In genomic region chr16:78878570-78878969, GRCh38 we compare ENCODE assay signal across 35 cellular contexts.
DNase-seq lines count a peak whose midpoint lies in the region; FAIRE-seq and TF ChIP-seq lines count a peak whose summit lies in the region.
"Had no signal": no experiment of that assay in that cellular context is flagged by ENCODE, and none has a peak within 500 bp of the region (broad histone marks: within the 10 kb centered on the region; RNA-seq: fewer than 3 reads in every experiment).

No MANE protein-coding gene starts in this region.

- H3K23me2 ChIP-seq in H9 (ENCODE audit: insufficient read length, low read depth, low read length, poor library complexity, severe bottlenecking): no peaks in the 10 kb centered on the region

- no peak overlapping the region for H3K4me3 Mint-ChIP-seq in H9
- no peak overlapping the region for H3K4me3 Mint-ChIP-seq in nephron progenitor cell
- no peak overlapping the region for H3K4me3 Mint-ChIP-seq in progenitor cell of endocrine pancreas (ENCODE audit: low read depth)
- H3K4me3 Mint-ChIP-seq: B cell; CD14-positive monocyte; CD4-positive, alpha-beta memory T cell; CD4-positive, alpha-beta T cell; CD4-positive, CD25-positive, alpha-beta regulatory T cell; CD8-positive, alpha-beta memory T cell; CD8-positive, alpha-beta T cell had no signal

- H3K4me1 Mint-ChIP-seq in H9 (peaks cover 47 to 52% of the 10 kb centered on the region in 2 experiments), nephron progenitor cell (peaks cover 43% of the 10 kb centered on the region), progenitor cell of endocrine pancreas (ENCODE audit: low read depth) (peaks cover 6% of the 10 kb centered on the region)
- H3K4me1 Mint-ChIP-seq: B cell; CD8-positive, alpha-beta memory T cell had no signal

- TF ChIP-seq POLR2A in lower leg skin (IDR thresholded peaks at IDR 0.05): no peak

- no peak overlapping the region for H2BK5ac ChIP-seq in H9 (ENCODE audit: insufficient read length, low read length)

- H3K79me2 ChIP-seq in H9 (ENCODE audit: insufficient read depth, low read length) (no peaks in the 10 kb centered on the region), Karpas-422 (ENCODE audit: low read length) (no peaks in the 10 kb centered on the region)

- H3K56ac ChIP-seq in H9 (ENCODE audit: insufficient read length, low read depth, low read length): no peak overlapping the region

- H3K23ac ChIP-seq in H9 (ENCODE audit: insufficient read length, low read depth, low read length): no peak overlapping the region

- H3K36me3 Mint-ChIP-seq in H9 (ENCODE audit: insufficient read depth in 1 of 3, low read depth in 3 of 3): no peaks in the 10 kb centered on the region; a peak in 1 of 7 replicates
- H3K36me3 Mint-ChIP-seq in nephron progenitor cell (ENCODE audit: low read depth): no peaks in the 10 kb centered on the region
- no peaks in the 10 kb centered on the region for H3K36me3 Mint-ChIP-seq in progenitor cell of endocrine pancreas (ENCODE audit: insufficient read depth)
- H3K36me3 Mint-ChIP-seq: CD14-positive monocyte; CD4-positive, alpha-beta memory T cell; CD4-positive, CD25-positive, alpha-beta regulatory T cell; CD8-positive, alpha-beta memory T cell; CD8-positive, alpha-beta T cell had no signal

- DNase-seq in H9 (no peak), nephron progenitor cell (no peak), progenitor cell of endocrine pancreas (ENCODE audit: low spot score, unreplicated experiment) (no peak), HTR-8/SVneo (ENCODE audit: insufficient read length, low spot score) (no peak), lower leg skin (ENCODE audit: low spot score in 2 of 2) (no peak), Karpas-422 (no peak)
- DNase-seq: 8988T; ACHN; AML-193; BE2C; C1 segment of cervical spinal cord; Caco-2; Calu3; CD4-positive, alpha-beta memory T cell; CD4-positive, alpha-beta T cell; CD4-positive, CD25-positive, alpha-beta regulatory T cell; CD8-positive, alpha-beta memory T cell; CD8-positive, alpha-beta T cell; COR-L47; DMS 273 treated with DMSO at 0.1 percent for 48 hours; DMS153; DMS53; DMS79; DMS79 treated with DMSO at 0.1 percent for 48 hours; DND-41; EL had no signal

- H3K36me3 ChIP-seq in Karpas-422 (ENCODE audit: insufficient read depth, low read length): no peaks in the 10 kb centered on the region
- H3K36me3 ChIP-seq: BE2C; BLaER1; BLaER1 treated with 17β-estradiol and CSF1 and Interleukin-3, amounts not matched to agents 10 nM and 100 nM had no signal

- intact Hi-C loops in lower leg skin (cut with DNase I; ENCODE audit: low total_unique reads): no loop called here

- H3K27me3 ChIP-seq in H9 (ENCODE audit: insufficient read depth, low read length): no peaks in the 10 kb centered on the region
- H3K27me3 ChIP-seq in Karpas-422 (ENCODE audit: low read length): no peaks in the 10 kb centered on the region
- H3K27me3 ChIP-seq: BE2C; BLaER1; BLaER1 treated with 17β-estradiol and CSF1 and Interleukin-3, amounts not matched to agents 10 nM and 100 nM had no signal

- H4K5ac ChIP-seq in H9 (ENCODE audit: insufficient read length, low read depth, low read length): no peak overlapping the region

- H3K4me1 ChIP-seq in H9 (ENCODE audit: insufficient read depth, low read length) (peaks cover 10% of the 10 kb centered on the region; the same call in 1 of the 2 replicates), Karpas-422 (ENCODE audit: low read length) (no peaks in the 10 kb centered on the region)
- H3K4me1 ChIP-seq: A549, BE2C, BLaER1, Caco-2 had no signal

- no peak overlapping the region for H2BK120ac ChIP-seq in H9 (ENCODE audit: low read depth, low read length, poor library complexity, severe bottlenecking)

- no peak overlapping the region for H3K14ac ChIP-seq in H9 (ENCODE audit: insufficient read depth, low read length)

- H3K27ac ChIP-seq in H9 (ENCODE audit: insufficient read length, low read depth, low read length) (no peak overlapping the region), Karpas-422 (ENCODE audit: low read length) (no peak overlapping the region)
- H3K27ac ChIP-seq: 22Rv1; A549; BLaER1; BLaER1 treated with 17β-estradiol and CSF1 and Interleukin-3, amounts not matched to agents 10 nM and 100 nM; C4-2B had no signal

- peak overlapping the region; percentile 60 for H2BK20ac ChIP-seq in H9 (ENCODE audit: low read depth, low read length, poor library complexity, severe bottlenecking)

- no peak overlapping the region for H3K4ac ChIP-seq in H9 (ENCODE audit: low read depth, low read length)

- no peak overlapping the region for H2BK15ac ChIP-seq in H9 (ENCODE audit: low read depth, low read length)

- H3K4me2 ChIP-seq in H9 (ENCODE audit: insufficient read depth, insufficient read length, low read length) (no peak overlapping the region), Karpas-422 (ENCODE audit: low read depth, low read length, poor library complexity, severe bottlenecking) (no peak overlapping the region)
- H3K4me2 ChIP-seq: A549; BLaER1; BLaER1 treated with 17β-estradiol and CSF1 and Interleukin-3, amounts not matched to agents 10 nM and 100 nM had no signal

- H4K91ac ChIP-seq in H9 (ENCODE audit: insufficient read length, low read depth, low read length): no peak overlapping the region

- H3K9me2 ChIP-seq in Karpas-422 (replicated peaks; ENCODE audit: insufficient read depth, low read length): no peaks in the 10 kb centered on the region

- H3K4me3 ChIP-seq in lower leg skin (ENCODE audit: low read depth, poor library complexity, severe bottlenecking) (no peak overlapping the region), Karpas-422 (ENCODE audit: low read length) (no peak overlapping the region)
- H3K4me3 ChIP-seq: A549; BLaER1; BLaER1 treated with 17β-estradiol and CSF1 and Interleukin-3, amounts not matched to agents 10 nM and 100 nM had no signal

- no peak overlapping the region for H3T11ph ChIP-seq in H9 (ENCODE audit: low read length)

- H3K18ac ChIP-seq in H9 (ENCODE audit: insufficient read length, low read depth, low read length): no peak overlapping the region

- no peak overlapping the region for H3K9ac ChIP-seq in H9 (ENCODE audit: extremely low read depth, insufficient read length, low read length)
- no peak overlapping the region for H3K9ac ChIP-seq in Karpas-422 (ENCODE audit: low read length)
- H3K9ac ChIP-seq: BLaER1; BLaER1 treated with 17β-estradiol and CSF1 and Interleukin-3, amounts not matched to agents 10 nM and 100 nM had no signal

- H4K8ac ChIP-seq in H9 (replicated peaks; ENCODE audit: insufficient read length, low read depth, low read length): no peak overlapping the region

- no peak overlapping the region for H2AK5ac ChIP-seq in H9 (ENCODE audit: insufficient read length, low read length)

- H3K9me3 ChIP-seq in H9 (ENCODE audit: control insufficient read depth, low read depth, low read length) (no peaks in the 10 kb centered on the region), Karpas-422 (ENCODE audit: low read length) (no peaks in the 10 kb centered on the region)
- H3K9me3 ChIP-seq: A549; BE2C; BLaER1; BLaER1 treated with 17β-estradiol and CSF1 and Interleukin-3, amounts not matched to agents 10 nM and 100 nM had no signal

- no peak for FAIRE-seq in HTR-8/SVneo (lab: Jason Lieb, UNC)
- FAIRE-seq: A204.1, A549, D721Med had no signal

- H3K27ac Mint-ChIP-seq in H9 (no peak overlapping the region), nephron progenitor cell (peak overlapping the region; percentile 67), progenitor cell of endocrine pancreas (peak overlapping the region; percentile 21)
- H3K27ac Mint-ChIP-seq: B cell; CD4-positive, alpha-beta memory T cell; CD4-positive, alpha-beta T cell; CD4-positive, CD25-positive, alpha-beta regulatory T cell; CD8-positive, alpha-beta memory T cell; CD8-positive, alpha-beta T cell had no signal

- H3K79me1 ChIP-seq in H9 (ENCODE audit: insufficient read depth, low read depth, low read length, poor library complexity, severe bottlenecking): no peaks in the 10 kb centered on the region

- H3K27me3 Mint-ChIP-seq in H9 (ENCODE audit: low read depth) (no peaks in the 10 kb centered on the region), nephron progenitor cell (ENCODE audit: low read depth, poor library complexity) (peaks cover 3% of the 10 kb centered on the region), progenitor cell of endocrine pancreas (no peaks in the 10 kb centered on the region)
- H3K27me3 Mint-ChIP-seq: B cell; CD4-positive, alpha-beta memory T cell; CD4-positive, alpha-beta T cell; CD4-positive, CD25-positive, alpha-beta regulatory T cell; CD8-positive, alpha-beta memory T cell had no signal

- no peak overlapping the region for H2BK12ac ChIP-seq in H9 (ENCODE audit: insufficient read length, low read depth, low read length)

- TF ChIP-seq CTCF in H9 (conservative IDR thresholded peaks at IDR 0.05) (no peak), nephron progenitor cell (IDR thresholded peaks at IDR 0.05) (no peak), progenitor cell of endocrine pancreas (IDR thresholded peaks at IDR 0.05; ENCODE audit: unreplicated experiment) (no peak), lower leg skin (IDR thresholded peaks at IDR 0.05) (no peak)

- H4K20me1 ChIP-seq in H9 (ENCODE audit: control insufficient read depth, insufficient read depth, insufficient read length) (no peaks in the 10 kb centered on the region), Karpas-422 (ENCODE audit: insufficient read depth, low read depth, low read length) (no peaks in the 10 kb centered on the region)
- H4K20me1 ChIP-seq: BLaER1; BLaER1 treated with 17β-estradiol and CSF1 and Interleukin-3, amounts not matched to agents 10 nM and 100 nM had no signal

- H2AFZ ChIP-seq in H9 (ENCODE audit: low read length) (no peak overlapping the region), Karpas-422 (ENCODE audit: low read length) (no peak overlapping the region)

- H3K9me3 Mint-ChIP-seq in H9 (no peaks in the 10 kb centered on the region), nephron progenitor cell (no peaks in the 10 kb centered on the region), progenitor cell of endocrine pancreas (ENCODE audit: low read depth) (no peaks in the 10 kb centered on the region)
- H3K9me3 Mint-ChIP-seq: CD4-positive, alpha-beta T cell; CD4-positive, CD25-positive, alpha-beta regulatory T cell; CD8-positive, alpha-beta memory T cell; CD8-positive, alpha-beta T cell had no signal

Comparison
In these comparisons a context has a peak if more than half of its experiments do, and no peak if none do; other contexts are left out.
1. H3K27ac Mint-ChIP-seq: peak in nephron progenitor cell (single experiment) and progenitor cell of endocrine pancreas (single experiment); none in H9 (0 of 3).